Comparison of ENCODE assay signal across 12 cellular contexts in genomic region chr11:3835100-3835485, GRCh38. TPM values are rescaled to one million over a fixed set of nuclear protein-coding genes. Genes with fewer than 3 reads are reported as not detected.
DNase-seq lines count a peak whose midpoint lies in the region; ATAC-seq and TF ChIP-seq lines count a peak whose summit lies in the region.
"Had no signal": no experiment of that assay in that cellular context is flagged by ENCODE, and none has a peak within 500 bp of the region (broad histone marks: within the 10 kb centered on the region; RNA-seq: fewer than 3 reads in every experiment).

No MANE protein-coding gene starts in this region.

- CTCF ChIA-PET in CD8-positive, alpha-beta memory T cell (lab: Charles Lee): interaction anchor here (1.1 to 14.4 kb wide), 6 partner anchors 9 to 155 kb away, joined by 3 to 297 read pairs (median 4); partner anchors contain the start of gene STIM1

- peak overlapping the region; percentile 29 for H3K4me3 ChIP-seq in CD8-positive, alpha-beta memory T cell (ENCODE audit: low read length)
- peak overlapping the region; percentile 95 for H3K4me3 ChIP-seq in NB4 (ENCODE audit: low read depth, low read length)
- H3K4me3 ChIP-seq in ovary: no peak overlapping the region
- H3K4me3 ChIP-seq in uterus: no peak overlapping the region
- H3K4me3 ChIP-seq: body of pancreas, SK-N-MC had no signal

- no peak for TF ChIP-seq EP300 in ovary (IDR thresholded peaks at IDR 0.05)

- TF ChIP-seq POLR2A in NB4 (IDR thresholded peaks at IDR 0.05; ENCODE audit: extremely low read depth, insufficient read length) (no peak), ovary (IDR thresholded peaks at IDR 0.05) (no peak), uterus (IDR thresholded peaks at IDR 0.05) (no peak)

- H3K4me3 Mint-ChIP-seq in CD8-positive, alpha-beta memory T cell: peak overlapping the region; percentile 73 to 88 (median 75)
- H3K4me3 Mint-ChIP-seq in naive thymus-derived CD8-positive, alpha-beta T cell: peak overlapping the region; percentile 54 to 100 (median 94)

- H3K4me1 ChIP-seq in CD8-positive, alpha-beta memory T cell (ENCODE audit: insufficient read depth, low read length): peaks cover 89% of the 10 kb centered on the region
- H3K4me1 ChIP-seq in ovary (ENCODE audit: insufficient read depth): peaks cover 17% of the 10 kb centered on the region
- peaks cover 0 to 9% of the 10 kb centered on the region in 2 donors for H3K4me1 ChIP-seq in uterus

- H3K4me1 Mint-ChIP-seq in CD8-positive, alpha-beta memory T cell: peaks cover 93 to 96% (median 93%) of the 10 kb centered on the region in 3 donors
- H3K4me1 Mint-ChIP-seq in naive thymus-derived CD8-positive, alpha-beta T cell: peaks cover 67 to 98% (median 95%) of the 10 kb centered on the region in 4 donors

- peaks cover 0 to 4% of the 10 kb centered on the region in 2 donors for H3K27me3 Mint-ChIP-seq in CD8-positive, alpha-beta memory T cell
- H3K27me3 Mint-ChIP-seq in naive thymus-derived CD8-positive, alpha-beta T cell: no peaks in the 10 kb centered on the region

- WGBS in ovary, 3 donors: 69 to 74% (median 74%) methylated on average over 3 of the region's 3 CpGs

- H3K27ac ChIP-seq in CD8-positive, alpha-beta memory T cell (ENCODE audit: low read depth, low read length): peak overlapping the region; percentile 46
- H3K27ac ChIP-seq in cingulate gyrus (ENCODE audit: low read depth, low read length) (peak overlapping the region; percentile 90), ovary (no peak overlapping the region), uterus (no peak overlapping the region)
- H3K27ac ChIP-seq: KMS-11, SK-N-MC had no signal

- peaks cover 0 to 70% (median 16%) of the 10 kb centered on the region in 3 donors for H3K36me3 Mint-ChIP-seq in CD8-positive, alpha-beta memory T cell
- peaks cover 4 to 49% (median 4%) of the 10 kb centered on the region in 3 donors for H3K36me3 Mint-ChIP-seq in naive thymus-derived CD8-positive, alpha-beta T cell

- peak overlapping the region; percentile 88 to 99 (median 92) for H3K27ac Mint-ChIP-seq in CD8-positive, alpha-beta memory T cell
- peak overlapping the region; percentile 85 to 99 (median 93) for H3K27ac Mint-ChIP-seq in naive thymus-derived CD8-positive, alpha-beta T cell

- H3K9me3 Mint-ChIP-seq in CD8-positive, alpha-beta memory T cell: no peaks in the 10 kb centered on the region
- H3K9me3 Mint-ChIP-seq in naive thymus-derived CD8-positive, alpha-beta T cell: no peaks in the 10 kb centered on the region

- intact Hi-C loops in ovary (cut with DNase I) (loop anchor here in 1 of 4 donors (5.0 kb wide), 1 partner anchor 38 kb away; the partner anchor contains the start of gene NUP98), uterus (cut with DNase I; ENCODE audit: low total_unique reads) (no loop called here)

- H3K27me3 ChIP-seq in CD8-positive, alpha-beta memory T cell (ENCODE audit: insufficient read depth, low read length, poor library complexity, severe bottlenecking): no peaks in the 10 kb centered on the region
- no peaks in the 10 kb centered on the region for H3K27me3 ChIP-seq in ovary
- H3K27me3 ChIP-seq in uterus: no peaks in the 10 kb centered on the region
- H3K27me3 ChIP-seq: body of pancreas had no signal

- no peak for DNase-seq in CD8-positive, alpha-beta memory T cell
- peak; percentile 54 for DNase-seq in NB4 (ENCODE audit: low read depth)
- no peak for DNase-seq in naive thymus-derived CD8-positive, alpha-beta T cell
- DNase-seq in stimulated activated CD4-positive, alpha-beta T cell treated with anti-CD3 and anti-CD28 coated beads, Interleukin-4, amount 100 ng/mL, for 4 hours: no peak
- DNase-seq in ovary: no peak
- DNase-seq in SIG-M5 treated with dmso at 0.1 percent for 504 hours (lab: John Stamatoyannopoulos, UW; ENCODE audit: unreplicated experiment): no peak
- no peak for DNase-seq in uterus
- DNase-seq: stimulated activated CD4-positive, alpha-beta T cell treated with anti-CD3 and anti-CD28 coated beads, Interleukin-2, amount 100 ng/mL, for 48 hours had no signal

- ATAC-seq in naive thymus-derived CD8-positive, alpha-beta T cell: no peak
- ATAC-seq: body of pancreas had no signal

- H3K9me3 ChIP-seq in CD8-positive, alpha-beta memory T cell (ENCODE audit: low read length): no peaks in the 10 kb centered on the region
- no peaks in the 10 kb centered on the region for H3K9me3 ChIP-seq in ovary
- no peaks in the 10 kb centered on the region for H3K9me3 ChIP-seq in uterus
- H3K9me3 ChIP-seq: body of pancreas had no signal

- POLR2A ChIA-PET in CD8-positive, alpha-beta memory T cell (lab: Charles Lee): interaction anchor here (1.3 kb wide), 1 partner anchor 19 kb away, joined by 3 read pairs; no protein-coding TSS in a partner anchor
- POLR2A ChIA-PET in naive thymus-derived CD8-positive, alpha-beta T cell (lab: Charles Lee): interaction anchor here (0.6 to 13.1 kb wide), 3 partner anchors 10 to 241 kb away, joined by 3 to 406 read pairs (median 81); partner anchors contain the start of gene STIM1

- TF ChIP-seq CTCF in NB4 (IDR thresholded peaks at IDR 0.05; ENCODE audit: low read depth, low read length) (no peak), ovary (IDR thresholded peaks at IDR 0.05) (no peak), uterus (IDR thresholded peaks at IDR 0.05) (no peak)

- H3K36me3 ChIP-seq in CD8-positive, alpha-beta memory T cell (ENCODE audit: insufficient read depth, low read length): peaks cover 12% of the 10 kb centered on the region
- H3K36me3 ChIP-seq in ovary (no peaks in the 10 kb centered on the region), uterus (no peaks in the 10 kb centered on the region)

RNA-seq across cellular contexts. Expression of gene RHOG, which starts 5.7 kb away (rescaled TPM):
- 100 to 1,000 TPM; 170 to 175 TPM for total RNA-seq in CD8-positive, alpha-beta memory T cell
- polyA plus RNA-seq in CD8-positive, alpha-beta memory T cell: 229 TPM
- total RNA-seq in naive thymus-derived CD8-positive, alpha-beta T cell: 10 to 100 TPM; 78.4 to 79.3 TPM
- 100 to 1,000 TPM; 125 to 175 (median 144) TPM for polyA plus RNA-seq in naive thymus-derived CD8-positive, alpha-beta T cell
- 10 to 100 TPM; 23.6 to 49.2 (median 39.6) TPM for total RNA-seq in ovary
- 10 to 100 TPM; 23.3 to 41.0 TPM for polyA plus RNA-seq in ovary
- total RNA-seq in uterus: 10 to 100 TPM; 10.5 to 46.9 (median 38.1) TPM

RNA-seq across cellular contexts. Expression of gene STIM1, which starts 20.4 kb away (rescaled TPM):
- total RNA-seq in CD8-positive, alpha-beta memory T cell: 10 to 100 TPM; 45.6 to 46.0 TPM
- 43.8 TPM for polyA plus RNA-seq in CD8-positive, alpha-beta memory T cell
- 100 to 1,000 TPM in 1 of 2 experiments, 10 to 100 TPM in 1; 98.7 to 101 TPM for total RNA-seq in naive thymus-derived CD8-positive, alpha-beta T cell
- polyA plus RNA-seq in naive thymus-derived CD8-positive, alpha-beta T cell: 10 to 100 TPM; 33.4 to 39.0 (median 38.9) TPM
- total RNA-seq in ovary: 10 to 100 TPM; 26.1 to 68.5 (median 58.7) TPM
- polyA plus RNA-seq in ovary: 10 to 100 TPM; 54.7 to 75.2 TPM
- total RNA-seq in uterus: 100 to 1,000 TPM in 1 of 4 donors, 10 to 100 TPM in 3; 37.6 to 114 (median 56.3) TPM

RNA-seq across cellular contexts. Expression of gene PGAP2, which starts 26.7 kb away (rescaled TPM):
- total RNA-seq in CD8-positive, alpha-beta memory T cell: 10 to 100 TPM; 38.9 to 40.2 TPM
- polyA plus RNA-seq in CD8-positive, alpha-beta memory T cell: 16.1 TPM
- 10 to 100 TPM; 23.0 to 23.1 TPM for total RNA-seq in naive thymus-derived CD8-positive, alpha-beta T cell
- 10 to 100 TPM; 13.6 to 24.2 (median 21.9) TPM for polyA plus RNA-seq in naive thymus-derived CD8-positive, alpha-beta T cell
- total RNA-seq in ovary: 10 to 100 TPM in 5 of 7 donors, 1 to 10 TPM in 2; 7.7 to 17.6 (median 10.9) TPM
- 10 to 100 TPM; 13.1 to 15.3 TPM for polyA plus RNA-seq in ovary
- 10 to 100 TPM in 3 of 4 donors, not detected in 1; 12.2 to 16.5 (median 13.8) TPM for total RNA-seq in uterus

RNA-seq across cellular contexts. Expression of gene NUP98, which starts 37.7 kb away (rescaled TPM):
- 100 to 1,000 TPM; 101 to 105 TPM for total RNA-seq in CD8-positive, alpha-beta memory T cell
- polyA plus RNA-seq in CD8-positive, alpha-beta memory T cell: 49.0 TPM
- 100 to 1,000 TPM; 106 to 126 TPM for total RNA-seq in naive thymus-derived CD8-positive, alpha-beta T cell
- 10 to 100 TPM; 31.8 to 50.9 (median 44.9) TPM for polyA plus RNA-seq in naive thymus-derived CD8-positive, alpha-beta T cell
- total RNA-seq in ovary (100 to 1,000 TPM in 3 of 7 donors, 10 to 100 TPM in 4; 59.4 to 126 (median 94.5) TPM), uterus (100 to 1,000 TPM in 3 of 4 donors, 10 to 100 TPM in 1; 55.1 to 189 (median 123) TPM)
- 10 to 100 TPM; 38.5 to 67.4 TPM for polyA plus RNA-seq in ovary

Comparison
In these comparisons a context has a peak if more than half of its experiments do, and no peak if none do; other contexts are left out.
1. H3K27ac ChIP-seq: peak in CD8-positive, alpha-beta memory T cell (single experiment) and cingulate gyrus (single experiment); none in ovary (0 of 2) and uterus (0 of 2).
2. H3K4me3 ChIP-seq: peak in CD8-positive, alpha-beta memory T cell (single experiment) and NB4 (single experiment); none in ovary (single experiment) and uterus (0 of 2).